Comparison of ENCODE assay signal across 8 cellular contexts in genomic region chr4:142405021-142405991, GRCh38.
A peak's percentile ranks its signal among the peaks of the same experiment; 100 is the strongest.
DNase-seq lines count a peak whose midpoint lies in the region; ATAC-seq and TF ChIP-seq lines count a peak whose summit lies in the region.

No MANE protein-coding gene starts in this region.

- peaks cover 4% of the 10 kb centered on the region for H3F3A ChIP-seq in smooth muscle cell (ENCODE audit: low read depth)

- peak overlapping the region; percentile 96 for H2AFZ ChIP-seq in ACC112 (ENCODE audit: low read length, unreplicated experiment)
- H2AFZ ChIP-seq in smooth muscle cell (ENCODE audit: low read depth) = peak overlapping the region; percentile 93

- ATAC-seq in GM19035 (IDR thresholded peaks at IDR 0.05; ENCODE audit: unreplicated experiment) (peak; percentile 49), HG03460 (IDR thresholded peaks at IDR 0.05; ENCODE audit: unreplicated experiment) (peak; percentile 48)

- DNase-seq in T-helper 1 cell = peak; percentile 20 to 86 (median 44)
- DNase-seq in astrocyte of the cerebellum (ENCODE audit: low read depth) = no peak
- peak; percentile 2 for DNase-seq in smooth muscle cell (lab: John Stamatoyannopoulos, UW; ENCODE audit: unreplicated experiment)
- DNase-seq in GM19240 (ENCODE audit: insufficient read length, low spot score) = no peak

- 14% methylated on average over 14 of the region's 14 CpGs for WGBS in smooth muscle cell (ENCODE audit: low lambda C conversion rate)

- H3K36me3 ChIP-seq in ACC112 (ENCODE audit: insufficient read depth, low read length) (no peaks in the 10 kb centered on the region), iPS-18a (ENCODE audit: control insufficient read depth, low read depth, low read length) (no peaks in the 10 kb centered on the region), smooth muscle cell (ENCODE audit: low read depth) (no peaks in the 10 kb centered on the region)

- H3K4me3 ChIP-seq in ACC112 (ENCODE audit: low read depth, low read length) (peak overlapping the region; percentile 73), astrocyte of the cerebellum (ENCODE audit: low read depth, low read length) (peak overlapping the region; percentile 48), iPS-18a (ENCODE audit: low read length) (peak overlapping the region; percentile 36), smooth muscle cell (peak overlapping the region; percentile 62)

- H3K79me2 ChIP-seq in ACC112 (ENCODE audit: control insufficient read depth, insufficient read depth, low read length, unreplicated experiment) (peaks cover 14% of the 10 kb centered on the region), smooth muscle cell (ENCODE audit: low read depth) (no peaks in the 10 kb centered on the region)

- H3K9me3 ChIP-seq in iPS-18a (ENCODE audit: control insufficient read depth, low read depth, low read length) (no peaks in the 10 kb centered on the region), smooth muscle cell (replicated peaks; ENCODE audit: low read depth) (no peaks in the 10 kb centered on the region)

- H3K27me3 ChIP-seq in ACC112 (ENCODE audit: insufficient read depth, low read length) (no peaks in the 10 kb centered on the region), iPS-18a (ENCODE audit: control insufficient read depth, insufficient read depth, low read length) (no peaks in the 10 kb centered on the region), smooth muscle cell (ENCODE audit: low read depth) (no peaks in the 10 kb centered on the region)

- no peak overlapping the region for H3K9ac ChIP-seq in iPS-18a (ENCODE audit: low read length)
- peak overlapping the region; percentile 70 for H3K9ac ChIP-seq in smooth muscle cell (ENCODE audit: low read depth)

- in situ Hi-C loops in astrocyte of the cerebellum (cut with HindIII; ENCODE audit: low sequenced_read_pairs) = no loop called here

- no peak for TF ChIP-seq CTCF in astrocyte of the cerebellum (IDR thresholded peaks at IDR 0.05; ENCODE audit: low read depth, low read length, missing control alignments)
- no peak for TF ChIP-seq CTCF in smooth muscle cell (IDR thresholded peaks at IDR 0.05; ENCODE audit: borderline replicate concordance, insufficient read depth, poor library complexity, severe bottlenecking)

- peak overlapping the region; percentile 92 for H3K27ac ChIP-seq in ACC112 (ENCODE audit: low read depth, low read length)
- no peak overlapping the region for H3K27ac ChIP-seq in iPS-18a (ENCODE audit: low read length)
- peak overlapping the region; percentile 91 for H3K27ac ChIP-seq in smooth muscle cell (ENCODE audit: low read depth)

- H3K4me1 ChIP-seq in ACC112 (ENCODE audit: control insufficient read depth, insufficient read depth, low read length, unreplicated experiment) (peaks cover 56% of the 10 kb centered on the region), iPS-18a (ENCODE audit: control insufficient read depth, low read depth, low read length) (peaks cover 31% of the 10 kb centered on the region), smooth muscle cell (ENCODE audit: low read depth) (peaks cover 31% of the 10 kb centered on the region)

- H3K4me2 ChIP-seq in smooth muscle cell = peak overlapping the region; percentile 95

- no peaks in the 10 kb centered on the region for H4K20me1 ChIP-seq in smooth muscle cell (ENCODE audit: low read depth)

Comparison
In these comparisons a context has a peak if more than half of its experiments do, and no peak if none do; other contexts are left out.
1. DNase-seq: peak in T-helper 1 cell (5 of 5) and smooth muscle cell (single experiment); none in astrocyte of the cerebellum (single experiment) and GM19240 (single experiment).
2. Peak in every context shown above with its lines, with median percentiles within 50 percentile points of each other: H3K4me3 ChIP-seq.